30 cellular contexts compared by ENCODE assay signal in the genomic region with DNA sequence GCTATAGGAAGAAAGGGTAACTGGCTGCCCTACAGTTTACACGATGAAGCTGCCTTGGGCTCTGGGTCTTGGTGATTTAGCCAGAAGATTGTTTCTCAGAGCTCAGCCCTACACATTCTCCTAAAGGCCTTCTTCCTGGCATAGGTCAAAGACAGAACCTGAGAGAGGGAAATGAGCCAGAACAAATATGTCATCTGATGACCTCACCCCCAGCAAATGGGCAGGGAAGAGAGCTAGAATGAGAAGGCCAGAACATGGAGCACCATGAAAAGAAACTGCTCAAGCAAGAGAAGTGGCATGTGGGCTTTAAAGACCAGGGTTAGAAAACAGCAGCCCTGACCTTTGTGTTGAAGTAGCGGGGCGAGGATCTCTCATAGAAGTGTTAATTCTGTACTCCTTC. TPM values are rescaled to one million over a fixed set of nuclear protein-coding genes. Genes with fewer than 3 reads are reported as not detected.
DNase-seq lines count a peak whose midpoint lies in the region; ATAC-seq, FAIRE-seq and TF ChIP-seq lines count a peak whose summit lies in the region.
"Had no signal": no experiment of that assay in that cellular context is flagged by ENCODE, and none has a peak within 500 bp of the region (broad histone marks: within the 10 kb centered on the region; RNA-seq: fewer than 3 reads in every experiment).

No MANE protein-coding gene starts in this region.

- FAIRE-seq in D721Med (lab: Jason Lieb, UNC): no peak
- FAIRE-seq: GM12891, GM19239 had no signal

- 84 to 90% methylated on average over 3 of the region's 3 CpGs for WGBS in body of pancreas, 2 donors

- no peak for TF ChIP-seq POLR2A in body of pancreas (IDR thresholded peaks at IDR 0.05)

- intact Hi-C loops in body of pancreas (cut with DNase I): no loop called here

- H3K4me3 ChIP-seq in body of pancreas (no peak overlapping the region), H7 (ENCODE audit: insufficient read depth, low read depth, low read length) (no peak overlapping the region)
- H3K4me3 ChIP-seq: hepatocyte, smooth muscle cell, thoracic aorta had no signal

- ATAC-seq in body of pancreas: peak; percentile 58
- ATAC-seq: esophagus mucosa had no signal

- H3K27me3 ChIP-seq in body of pancreas: no peaks in the 10 kb centered on the region
- peaks cover 34% of the 10 kb centered on the region for H3K27me3 ChIP-seq in H7 (ENCODE audit: control insufficient read depth, insufficient read depth, low read length)

- DNase-seq in SHP77 (lab: John Stamatoyannopoulos, UW): peak; percentile 2 to 9
- no peak for DNase-seq in SHP77 treated with DMSO at 0.1 percent for 48 hours (lab: John Stamatoyannopoulos, UW)
- peak; percentile 73 for DNase-seq in NCI-H146 treated with DMSO at 0.1 percent for 48 hours (lab: John Stamatoyannopoulos, UW; ENCODE audit: unreplicated experiment)
- DNase-seq in body of pancreas: peak in 1 of 4 donors; percentile 18
- peak; percentile 70 for DNase-seq in renal cortical epithelial cell (ENCODE audit: low read depth)
- DNase-seq in H7: no peak
- DNase-seq in A172 (ENCODE audit: low spot score): no peak
- no peak for DNase-seq in D721Med (ENCODE audit: insufficient read length, low spot score)
- DNase-seq: activated CD8-positive, alpha-beta memory T cell treated with anti-CD3 and anti-CD28 coated beads, Interleukin-2, amount 50 U/mL, for 4 hours; activated effector memory CD4-positive, alpha-beta T cell treated with Interleukin-2 at 50 U/mL for 16 hours; activated naive CD8-positive, alpha-beta T cell treated with anti-CD3 and anti-CD28 coated beads, Interleukin-2, amount 10 ng/mL, durations not matched to agents 7 days and 5 days; DMS79; effector CD4-positive, alpha-beta T cell; foreskin melanocyte; HFFc6; immature natural killer cell; Karpas-422; NCI-H226; NK-92 treated with Interleukin-12 subunit alpha and Interleukin-12 subunit beta, amount 100 ng/mL, for 24 hours; stimulated activated naive CD4-positive, alpha-beta T cell had no signal

- no peak overlapping the region for H3K27ac ChIP-seq in body of pancreas
- H3K27ac ChIP-seq: hepatocyte, neutrophil, RWPE1, thoracic aorta had no signal

- TF ChIP-seq CTCF in body of pancreas (IDR thresholded peaks at IDR 0.05) (no peak), D721Med (IDR thresholded peaks at IDR 0.05; ENCODE audit: insufficient read depth, missing control alignments) (no peak)

- H3K36me3 ChIP-seq in body of pancreas (replicated peaks in 1 of 2; ENCODE audit: insufficient read depth in 1 of 2, low read depth in 2 of 2): no peaks in the 10 kb centered on the region
- no peaks in the 10 kb centered on the region for H3K36me3 ChIP-seq in H7 (replicated peaks; ENCODE audit: control insufficient read depth, insufficient read depth, low read length)
- H3K36me3 ChIP-seq: neutrophil, thoracic aorta had no signal

- no peaks in the 10 kb centered on the region for H3K9me3 ChIP-seq in body of pancreas
- H3K9me3 ChIP-seq: neutrophil, thoracic aorta had no signal

- no peaks in the 10 kb centered on the region for H3K4me1 ChIP-seq in body of pancreas

RNA-seq across cellular contexts. Expression of a gene that starts 5.5 kb away (rescaled TPM):
- total RNA-seq in body of pancreas: under 1 TPM; 0.52 to 0.66 TPM
- 4.7 and 17.5 TPM in 2 replicates for total RNA-seq in renal cortical epithelial cell
- 0.11 and 0.21 TPM in 2 replicates for total RNA-seq in H7 (2014; rRNA removed; shearing (Covaris generic))
- total RNA-seq in A172 (2014; rRNA removed; shearing (Covaris generic)): 0.12 and 0.48 TPM in 2 replicates
- total RNA-seq: HFFc6, lung microvascular endothelial cell, pulmonary artery endothelial cell had no signal

RNA-seq across cellular contexts. Expression of a gene that starts 8.3 kb away (rescaled TPM):
- total RNA-seq in body of pancreas (not detected), renal cortical epithelial cell (0.17 and 0.65 TPM in 2 replicates)
- not detected in 2 replicates for total RNA-seq in H7 (2014; rRNA removed; shearing (Covaris generic))
- total RNA-seq in A172 (2014; rRNA removed; shearing (Covaris generic)): not detected in 2 replicates
- total RNA-seq: activated naive CD8-positive, alpha-beta T cell treated with anti-CD3 and anti-CD28 coated beads, Interleukin-2, amount 10 ng/mL, durations not matched to agents 7 days and 5 days; hepatocyte; HFFc6; lung microvascular endothelial cell; pulmonary artery endothelial cell; thoracic aorta had no signal

Comparison
In these comparisons a context has a peak if more than half of its experiments do, and no peak if none do; other contexts are left out.
1. DNase-seq: peak in SHP77 (2 of 2), NCI-H146 treated with DMSO at 0.1 percent for 48 hours (single experiment) and renal cortical epithelial cell (single experiment); none in SHP77 treated with DMSO at 0.1 percent for 48 hours (single experiment), H7 (single experiment), A172 (single experiment) and D721Med (single experiment).